In genomic region chr9:9792144-9792857, GRCh38 we compare ENCODE assay signal across 18 cellular contexts.
DNase-seq lines count a peak whose midpoint lies in the region; ATAC-seq and TF ChIP-seq lines count a peak whose summit lies in the region.
"Had no signal": no experiment of that assay in that cellular context is flagged by ENCODE, and none has a peak within 500 bp of the region (broad histone marks: within the 10 kb centered on the region; RNA-seq: fewer than 3 reads in every experiment).

No MANE protein-coding gene starts in this region.

- no peak overlapping the region for H2BK120ac ChIP-seq in mesendoderm (ENCODE audit: low read depth, low read length)

- intact Hi-C loops in OCI-LY7 (cut with micrococcal nuclease; ENCODE audit: unreplicated experiment) (loop anchor here (1.0 to 5.0 kb wide), 3 partner anchors 109 to 1815 kb away; no protein-coding TSS in a partner anchor), PC-3 (cut with micrococcal nuclease) (loop anchor here (5.0 kb wide), 2 partner anchors 120 to 150 kb away; no protein-coding TSS in a partner anchor)

- CTCF ChIA-PET in OCI-LY7 (lab: Charles Lee; ENCODE audit: unreplicated experiment), result interaction anchor here (1.0 to 3.6 kb wide), 6 partner anchors 120 to 185 kb away, joined by 3 to 36 read pairs (median 6); no protein-coding TSS in a partner anchor
- CTCF ChIA-PET in PC-3 (lab: Charles Lee), result interaction anchor here (1.0 to 3.0 kb wide), 2 partner anchors 150 to 185 kb away, joined by 16 to 17 read pairs; no protein-coding TSS in a partner anchor

- no peaks in the 10 kb centered on the region for H3K79me1 ChIP-seq in mesendoderm (ENCODE audit: low read length)

- peak overlapping the region; percentile 93 for H2AFZ ChIP-seq in OCI-LY7 (ENCODE audit: low read length)
- no peak overlapping the region for H2AFZ ChIP-seq in PC-3 (ENCODE audit: low read length)

- H3K18ac ChIP-seq in mesendoderm (ENCODE audit: low read length), result no peak overlapping the region

- no peak overlapping the region for H3K23ac ChIP-seq in mesendoderm (ENCODE audit: low read length)

- H3K9me2 ChIP-seq in OCI-LY7 (ENCODE audit: insufficient read depth, low read length), result no peaks in the 10 kb centered on the region
- no peaks in the 10 kb centered on the region for H3K9me2 ChIP-seq in PC-3 (replicated peaks; ENCODE audit: low read length)

- H3K4me2 ChIP-seq in OCI-LY7 (ENCODE audit: low read length) (peak overlapping the region; percentile 56), mesendoderm (ENCODE audit: low read length) (no peak overlapping the region), PC-3 (ENCODE audit: low read length) (no peak overlapping the region)

- H3K27ac ChIP-seq in OCI-LY7 (ENCODE audit: low read depth, low read length, poor library complexity, severe bottlenecking) (peak overlapping the region; percentile 78), mesendoderm (ENCODE audit: low read depth, low read length) (no peak overlapping the region), PC-3 (ENCODE audit: low read length) (no peak overlapping the region)
- H3K27ac ChIP-seq: psoas muscle had no signal

- peaks cover 48% of the 10 kb centered on the region for H3K4me1 ChIP-seq in OCI-LY7 (ENCODE audit: insufficient read depth, low read length, poor library complexity, severe bottlenecking)
- no peaks in the 10 kb centered on the region for H3K4me1 ChIP-seq in mesendoderm (ENCODE audit: control insufficient read depth, low read depth, low read length)
- H3K4me1 ChIP-seq in PC-3 (ENCODE audit: insufficient read depth, low read length), result no peaks in the 10 kb centered on the region
- H3K4me1 ChIP-seq: psoas muscle had no signal

- no peaks in the 10 kb centered on the region for H3K79me2 ChIP-seq in OCI-LY7 (ENCODE audit: insufficient read depth, low read depth, low read length)
- no peaks in the 10 kb centered on the region for H3K79me2 ChIP-seq in mesendoderm (ENCODE audit: control insufficient read depth, insufficient read depth, low read length)
- H3K79me2 ChIP-seq in PC-3 (ENCODE audit: low read length), result no peaks in the 10 kb centered on the region

- H2BK5ac ChIP-seq in mesendoderm (ENCODE audit: low read length), result no peak overlapping the region

- H3K4ac ChIP-seq in mesendoderm (ENCODE audit: low read depth, low read length), result no peak overlapping the region

- no peak overlapping the region for H2BK15ac ChIP-seq in mesendoderm (replicated peaks; ENCODE audit: low read depth)

- H3K9me3 ChIP-seq in OCI-LY7 (ENCODE audit: low read length) (no peaks in the 10 kb centered on the region), PC-3 (ENCODE audit: low read length) (no peaks in the 10 kb centered on the region)
- H3K9me3 ChIP-seq: psoas muscle had no signal

- H3K27me3 ChIP-seq in mesendoderm (ENCODE audit: insufficient read depth, low read length, poor library complexity) (no peaks in the 10 kb centered on the region), PC-3 (ENCODE audit: low read length) (no peaks in the 10 kb centered on the region)

- H3K36me3 ChIP-seq in OCI-LY7 (ENCODE audit: insufficient read depth, low read length), result no peaks in the 10 kb centered on the region
- H3K36me3 ChIP-seq in mesendoderm (ENCODE audit: control insufficient read depth, insufficient read depth, low read length), result no peaks in the 10 kb centered on the region
- no peaks in the 10 kb centered on the region for H3K36me3 ChIP-seq in PC-3 (ENCODE audit: low read depth, low read length)

- no CpG with 5 or more reads among the region's 1 CpG for WGBS in mesendoderm (ENCODE audit: extremely low coverage, insufficient coverage, low lambda C conversion rate)

- H4K20me1 ChIP-seq in OCI-LY7 (ENCODE audit: insufficient read depth, low read length), result no peaks in the 10 kb centered on the region
- no peaks in the 10 kb centered on the region for H4K20me1 ChIP-seq in PC-3 (ENCODE audit: low read length)

- no peaks in the 10 kb centered on the region for H3F3A ChIP-seq in PC-3 (ENCODE audit: low read length, unreplicated experiment)

- H3K9ac ChIP-seq in mesendoderm (ENCODE audit: low read length) (no peak overlapping the region), PC-3 (ENCODE audit: low read length) (no peak overlapping the region)

- H3K4me3 ChIP-seq in OCI-LY7 (ENCODE audit: low read depth, low read length, poor library complexity, severe bottlenecking) (peak overlapping the region; percentile 19), mesendoderm (ENCODE audit: low read length) (no peak overlapping the region), PC-3 (ENCODE audit: low read length) (no peak overlapping the region)
- H3K4me3 ChIP-seq: psoas muscle had no signal

- H2AK5ac ChIP-seq in mesendoderm (ENCODE audit: low read length), result no peak overlapping the region

- H4K5ac ChIP-seq in mesendoderm (ENCODE audit: low read length), result no peak overlapping the region

- BruUV-seq in OCI-LY7 (replicated peaks; lab: Mats Ljungman, UMichigan) (no TSS peak), PC-3 (replicated peaks; lab: Mats Ljungman, UMichigan) (no TSS peak)

- no peak overlapping the region for H4K8ac ChIP-seq in mesendoderm (ENCODE audit: low read depth, low read length)

- POLR2A ChIA-PET in OCI-LY7 (lab: Charles Lee) (interaction anchor here (0.6 to 6.0 kb wide), 34 partner anchors 10 to 224 kb away, joined by 3 to 135 read pairs (median 4); no protein-coding TSS in a partner anchor), PC-3 (lab: Charles Lee; ENCODE audit: unreplicated experiment) (no interaction called here)

- DNase-seq in OCI-LY7 (ENCODE audit: low spot score), result peak; percentile 62
- no peak for DNase-seq in mesendoderm
- no peak for DNase-seq in GM10266 (ENCODE audit: extremely low spot score)
- DNase-seq in PC-3, result no peak
- DNase-seq in amygdala (lab: John Stamatoyannopoulos, UW), result no peak
- DNase-seq: activated CD4-positive, alpha-beta T cell treated with anti-CD3 and anti-CD28 coated beads, Interleukin-2, amount 10 ng/mL, durations not matched to agents 7 days and 5 days; activated naive CD8-positive, alpha-beta T cell treated with anti-CD3 and anti-CD28 coated beads, Interleukin-2, amount 10 ng/mL, durations not matched to agents 7 days and 5 days; activated T-cell treated with anti-CD3 and anti-CD28 coated beads, Interleukin-2, amount 50 U/mL, for 1 hour; DMS 273 treated with DMSO at 0.1 percent for 48 hours; left ventricle myocardium superior; psoas muscle; stimulated activated CD4-positive, alpha-beta T cell treated with anti-CD3 and anti-CD28 coated beads, Interleukin-15, amount 100 ng/mL, for 24 hours; substantia nigra; T-helper 9 cell had no signal

- no peak overlapping the region for H3K56ac ChIP-seq in mesendoderm (ENCODE audit: low read length)

- no peak for TF ChIP-seq CTCF in OCI-LY7 (conservative IDR thresholded peaks at IDR 0.05; ENCODE audit: low read length)
- no peak for TF ChIP-seq CTCF in GM10266 (IDR thresholded peaks at IDR 0.05; ENCODE audit: control insufficient read depth, insufficient read depth, low read depth, missing control alignments)
- TF ChIP-seq CTCF in PC-3 (conservative IDR thresholded peaks at IDR 0.05; ENCODE audit: low read depth, low read length), result no peak

- ATAC-seq in GM18861 (IDR thresholded peaks at IDR 0.05; ENCODE audit: unreplicated experiment), result peak; percentile 76
- peak; percentile 76 for ATAC-seq in GM21423 (IDR thresholded peaks at IDR 0.05; ENCODE audit: unreplicated experiment)
- ATAC-seq in HG03060 (IDR thresholded peaks at IDR 0.05; ENCODE audit: low read depth, unreplicated experiment), result peak; percentile 45
- no peak for ATAC-seq in PC-3
- ATAC-seq: left ventricle myocardium superior; natural killer cell treated with Interleukin-12 subunit alpha and Interleukin-12 subunit beta and Interleukin-15 and Interleukin-18, amount 100 ng/mL, for 72 hours; psoas muscle had no signal
